18 cellular contexts compared by ENCODE assay signal in the genomic region with DNA sequence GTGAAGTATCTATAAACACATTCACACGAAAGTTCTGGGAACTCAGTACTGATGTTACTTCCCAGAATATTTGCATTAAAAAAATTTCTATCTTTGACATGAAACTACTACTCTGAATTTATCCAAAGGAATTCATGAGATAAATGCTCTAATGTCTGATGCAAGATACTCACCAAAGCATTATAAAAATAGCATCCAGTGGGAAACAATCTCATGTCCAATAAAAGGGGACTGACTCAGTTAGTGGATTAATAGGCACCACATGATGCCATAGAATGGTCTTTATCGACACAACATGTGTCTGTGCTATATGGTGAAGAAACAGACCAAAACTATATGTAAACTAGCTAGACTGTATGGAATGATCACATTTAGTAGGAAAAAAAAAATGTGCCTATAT.
"Had no signal": no experiment of that assay in that cellular context is flagged by ENCODE, and none has a peak within 500 bp of the region (broad histone marks: within the 10 kb centered on the region; RNA-seq: fewer than 3 reads in every experiment).

No MANE protein-coding gene starts in this region.

- ATAC-seq: activated CD4-positive, CD25-positive, alpha-beta regulatory T cell treated with anti-CD3 and anti-CD28 coated beads, Interleukin-2, amount 50 U/mL, for 24 hours; foreskin keratinocyte; heart right ventricle; psoas muscle; sciatic nerve; stimulated activated naive CD8-positive, alpha-beta T cell treated with anti-CD3 and anti-CD28 coated beads, Interleukin-15, amount 100 ng/mL, for 72 hours had no signal

- H3K27ac Mint-ChIP-seq: activated naive CD8-positive, alpha-beta T cell treated with anti-CD3 and anti-CD28 coated beads for 36 hours; memory B cell; nephron progenitor cell; stimulated activated naive CD8-positive, alpha-beta T cell treated with anti-CD3 and anti-CD28 coated beads, Interleukin-15, amount 100 ng/mL, for 72 hours had no signal

- H3K27me3 Mint-ChIP-seq: activated naive CD8-positive, alpha-beta T cell treated with anti-CD3 and anti-CD28 coated beads for 36 hours had no signal

- H3K4me3 ChIP-seq: ascending aorta, colonic mucosa, heart right ventricle, left ventricle myocardium inferior, psoas muscle, thoracic aorta had no signal

- H3K36me3 Mint-ChIP-seq: activated naive CD8-positive, alpha-beta T cell treated with anti-CD3 and anti-CD28 coated beads for 36 hours; memory B cell had no signal

- DNase-seq: activated gamma-delta T cell; activated naive CD8-positive, alpha-beta T cell treated with anti-CD3 and anti-CD28 coated beads for 36 hours; activated T-cell treated with anti-CD3 and anti-CD28 coated beads, Interleukin-2, amount 50 U/mL, for 1 hour; colonic mucosa; effector CD4-positive, alpha-beta T cell; foreskin keratinocyte; heart right ventricle; left ventricle myocardium inferior; nephron progenitor cell; psoas muscle; stimulated activated CD4-positive, alpha-beta T cell treated with anti-CD3 and anti-CD28 coated beads, Interleukin-2, amount 100 ng/mL, for 48 hours; stimulated activated naive CD8-positive, alpha-beta T cell treated with anti-CD3 and anti-CD28 coated beads, Interleukin-15, amount 100 ng/mL, for 72 hours; T-helper 2 cell had no signal

- H3K36me3 ChIP-seq: ascending aorta, colonic mucosa, heart right ventricle, left ventricle myocardium inferior, thoracic aorta had no signal

- H3K4me1 ChIP-seq: colonic mucosa, psoas muscle had no signal

- H3K4me1 Mint-ChIP-seq: activated naive CD8-positive, alpha-beta T cell treated with anti-CD3 and anti-CD28 coated beads for 36 hours; memory B cell; stimulated activated naive CD8-positive, alpha-beta T cell treated with anti-CD3 and anti-CD28 coated beads, Interleukin-15, amount 100 ng/mL, for 72 hours had no signal

- H3K9me3 Mint-ChIP-seq: activated naive CD8-positive, alpha-beta T cell treated with anti-CD3 and anti-CD28 coated beads for 36 hours; memory B cell; nephron progenitor cell; stimulated activated naive CD8-positive, alpha-beta T cell treated with anti-CD3 and anti-CD28 coated beads, Interleukin-15, amount 100 ng/mL, for 72 hours had no signal

- H3K27ac ChIP-seq: ascending aorta, colonic mucosa, foreskin keratinocyte, heart right ventricle, left ventricle myocardium inferior, psoas muscle, thoracic aorta had no signal

- H3K4me3 Mint-ChIP-seq: activated naive CD8-positive, alpha-beta T cell treated with anti-CD3 and anti-CD28 coated beads for 36 hours; memory B cell; nephron progenitor cell; stimulated activated naive CD8-positive, alpha-beta T cell treated with anti-CD3 and anti-CD28 coated beads, Interleukin-15, amount 100 ng/mL, for 72 hours had no signal

- H3K9me3 ChIP-seq: ascending aorta, colonic mucosa, heart right ventricle, left ventricle myocardium inferior, psoas muscle, thoracic aorta had no signal

- H3K27me3 ChIP-seq: ascending aorta, colonic mucosa, foreskin keratinocyte had no signal
